Comparison of ENCODE assay signal across 12 cellular contexts in the genomic region with DNA sequence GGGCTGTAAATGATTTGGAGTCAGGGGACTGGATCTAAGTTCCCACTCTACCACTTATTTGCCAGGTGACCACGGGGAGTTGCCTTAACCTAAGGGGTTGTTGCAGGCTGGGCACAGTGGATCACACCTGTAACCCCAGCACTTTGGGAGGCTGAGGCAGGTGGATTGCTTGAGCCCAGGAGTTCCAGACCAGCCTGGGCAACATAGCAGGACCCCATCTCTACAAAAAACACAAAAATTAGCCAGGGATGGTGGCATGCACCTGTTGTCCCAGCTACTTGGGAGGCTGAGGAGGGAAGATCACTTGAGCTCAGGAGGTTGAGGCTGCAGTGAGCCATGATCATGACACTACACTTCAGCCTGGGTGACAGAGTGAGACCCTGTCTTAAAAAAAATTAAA. TPM values are rescaled to one million over a fixed set of nuclear protein-coding genes. Genes with fewer than 3 reads are reported as not detected.
"Had no signal": no experiment of that assay in that cellular context is flagged by ENCODE, and none has a peak within 500 bp of the region (broad histone marks: within the 10 kb centered on the region; RNA-seq: fewer than 3 reads in every experiment).

No MANE protein-coding gene starts in this region.

RNA-seq across cellular contexts. Expression of a gene that starts 34.5 kb away (rescaled TPM):
- total RNA-seq: ovary, progenitor cell of endocrine pancreas, psoas muscle, renal cortical epithelial cell, right cardiac atrium, right lobe of liver, smooth muscle cell, transverse colon, upper lobe of left lung, ureter, vagina had no signal
- polyA plus RNA-seq: neural cell, ovary, psoas muscle, right cardiac atrium, smooth muscle cell had no signal
